In genomic region chr12:108228746-108229145, GRCh38 we compare ENCODE assay signal across 17 cellular contexts.
DNase-seq lines count a peak whose midpoint lies in the region; ATAC-seq and TF ChIP-seq lines count a peak whose summit lies in the region.
"Had no signal": no experiment of that assay in that cellular context is flagged by ENCODE, and none has a peak within 500 bp of the region (broad histone marks: within the 10 kb centered on the region; RNA-seq: fewer than 3 reads in every experiment).

No MANE protein-coding gene starts in this region.

- in situ Hi-C loops in SK-MEL-5 (cut with HindIII; ENCODE audit: low pct_unique_long_range_greater_than_20kb, low sequenced_read_pairs) = no loop called here

- peaks cover 30% of the 10 kb centered on the region for H3K27me3 Mint-ChIP-seq in type B pancreatic cell

- H3K4me1 ChIP-seq in BE2C = peaks cover 9% of the 10 kb centered on the region
- H3K4me1 ChIP-seq: BLaER1 treated with 17β-estradiol and CSF1 and Interleukin-3, amounts not matched to agents 10 nM and 100 nM; HAP-1 had no signal

- H3K4me1 Mint-ChIP-seq in type B pancreatic cell (ENCODE audit: unreplicated experiment) = no peaks in the 10 kb centered on the region
- H3K4me1 Mint-ChIP-seq in stimulated activated effector memory CD8-positive, alpha-beta T cell treated with anti-CD3 and anti-CD28 coated beads, Interleukin-12 subunit alpha, Interleukin-12 subunit beta, amount 100 ng/mL, for 72 hours = no peaks in the 10 kb centered on the region
- H3K4me1 Mint-ChIP-seq: IgD-negative memory B cell had no signal

- TF ChIP-seq CTCF in BE2C (IDR thresholded peaks at IDR 0.05; ENCODE audit: low read depth, low read length) (no peak), type B pancreatic cell (conservative IDR thresholded peaks at IDR 0.05) (no peak)

- no peaks in the 10 kb centered on the region for H3K9me3 Mint-ChIP-seq in type B pancreatic cell
- H3K9me3 Mint-ChIP-seq in stimulated activated effector memory CD8-positive, alpha-beta T cell treated with anti-CD3 and anti-CD28 coated beads, Interleukin-12 subunit alpha, Interleukin-12 subunit beta, amount 100 ng/mL, for 72 hours = peaks cover 2% of the 10 kb centered on the region
- H3K9me3 Mint-ChIP-seq: CD8-positive, alpha-beta T cell had no signal

- no peaks in the 10 kb centered on the region for H3K27me3 ChIP-seq in BE2C
- H3K27me3 ChIP-seq: BLaER1 treated with 17β-estradiol and CSF1 and Interleukin-3, amounts not matched to agents 10 nM and 100 nM had no signal

- peak overlapping the region; percentile 12 for H3K27ac Mint-ChIP-seq in type B pancreatic cell
- H3K27ac Mint-ChIP-seq in stimulated activated effector memory CD8-positive, alpha-beta T cell treated with anti-CD3 and anti-CD28 coated beads, Interleukin-12 subunit alpha, Interleukin-12 subunit beta, amount 100 ng/mL, for 72 hours = no peak overlapping the region
- H3K27ac Mint-ChIP-seq: CD8-positive, alpha-beta T cell; IgD-negative memory B cell had no signal

- ATAC-seq in stimulated activated effector memory CD8-positive, alpha-beta T cell treated with anti-CD3 and anti-CD28 coated beads, Interleukin-12 subunit alpha, Interleukin-12 subunit beta, amount 100 ng/mL, for 72 hours = no peak
- no peak for ATAC-seq in HG03095 (IDR thresholded peaks at IDR 0.05; ENCODE audit: unreplicated experiment)
- ATAC-seq: CD8-positive, alpha-beta T cell had no signal

- no peak overlapping the region for H3K4me3 Mint-ChIP-seq in type B pancreatic cell
- no peak overlapping the region for H3K4me3 Mint-ChIP-seq in stimulated activated effector memory CD8-positive, alpha-beta T cell treated with anti-CD3 and anti-CD28 coated beads, Interleukin-12 subunit alpha, Interleukin-12 subunit beta, amount 100 ng/mL, for 72 hours
- H3K4me3 Mint-ChIP-seq: CD8-positive, alpha-beta T cell; IgD-negative memory B cell had no signal

- DNase-seq in BE2C = peak; percentile 67
- peak; percentile 99 for DNase-seq in SK-MEL-5 (ENCODE audit: low read depth, low spot score)
- peak; percentile 96 for DNase-seq in foreskin melanocyte
- no peak for DNase-seq in type B pancreatic cell (ENCODE audit: extremely low spot score, unreplicated experiment)
- no peak for DNase-seq in stimulated activated effector memory CD8-positive, alpha-beta T cell treated with anti-CD3 and anti-CD28 coated beads, Interleukin-12 subunit alpha, Interleukin-12 subunit beta, amount 100 ng/mL, for 72 hours (ENCODE audit: low spot score in 2 of 2)
- no peak for DNase-seq in HuH-7 (ENCODE audit: low spot score)
- DNase-seq: 8988T; CD8-positive, alpha-beta T cell; COR-L47; DMS153; DMS79; GDM1; GM23248 had no signal

- H3K9me3 ChIP-seq in BE2C = no peaks in the 10 kb centered on the region
- H3K9me3 ChIP-seq: BLaER1 treated with 17β-estradiol and CSF1 and Interleukin-3, amounts not matched to agents 10 nM and 100 nM; HAP-1 had no signal

- H3K36me3 Mint-ChIP-seq in type B pancreatic cell = no peaks in the 10 kb centered on the region
- no peaks in the 10 kb centered on the region for H3K36me3 Mint-ChIP-seq in stimulated activated effector memory CD8-positive, alpha-beta T cell treated with anti-CD3 and anti-CD28 coated beads, Interleukin-12 subunit alpha, Interleukin-12 subunit beta, amount 100 ng/mL, for 72 hours
- H3K36me3 Mint-ChIP-seq: CD8-positive, alpha-beta T cell; IgD-negative memory B cell had no signal

- no peak overlapping the region for H3K4me3 ChIP-seq in BE2C (ENCODE audit: low read depth, low read length)
- H3K4me3 ChIP-seq: BLaER1 treated with 17β-estradiol and CSF1 and Interleukin-3, amounts not matched to agents 10 nM and 100 nM; GM23248; HAP-1 had no signal

- no peaks in the 10 kb centered on the region for H3K36me3 ChIP-seq in BE2C
- H3K36me3 ChIP-seq: BLaER1 treated with 17β-estradiol and CSF1 and Interleukin-3, amounts not matched to agents 10 nM and 100 nM; HAP-1 had no signal

Comparison
In these comparisons a context has a peak if more than half of its experiments do, and no peak if none do; other contexts are left out.
1. DNase-seq: peak in BE2C (single experiment), SK-MEL-5 (single experiment) and foreskin melanocyte (single experiment); none in type B pancreatic cell (single experiment), stimulated activated effector memory CD8-positive, alpha-beta T cell treated with anti-CD3 and anti-CD28 coated beads, Interleukin-12 subunit alpha, Interleukin-12 subunit beta, amount 100 ng/mL, for 72 hours (0 of 2) and HuH-7 (single experiment).